In the genomic region with DNA sequence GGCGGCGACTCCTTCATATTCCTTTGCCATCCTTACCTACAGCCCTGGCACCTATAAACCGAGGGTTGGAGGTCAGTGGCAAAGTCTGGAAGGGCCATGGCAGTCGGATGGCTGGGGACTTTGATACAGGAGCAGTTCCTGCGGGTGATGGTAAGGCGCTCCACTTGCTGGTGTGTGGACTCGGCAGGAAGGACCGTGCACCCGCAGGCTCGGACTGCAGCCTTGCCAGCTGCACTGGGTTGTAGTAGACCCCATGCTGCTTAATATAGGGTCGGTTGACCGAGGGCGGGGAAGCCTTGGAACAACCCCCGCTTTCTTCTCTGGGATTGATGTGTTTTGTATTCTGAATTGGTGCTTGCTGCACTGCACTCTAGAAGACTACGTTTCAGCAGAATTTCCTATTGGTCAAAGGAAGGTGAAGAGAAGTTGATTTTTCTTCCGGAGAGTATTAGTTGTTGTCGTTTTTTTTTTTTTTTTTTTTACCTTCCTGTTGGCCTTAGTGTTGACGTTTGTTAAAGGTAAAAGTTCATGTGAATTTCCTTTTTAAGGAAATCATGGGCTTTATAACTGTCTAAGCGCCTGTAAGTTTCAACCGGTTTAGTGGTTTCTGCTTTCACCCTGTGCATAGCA, we compare ENCODE assay signal across 8 cellular contexts. TPM values are rescaled to one million over a fixed set of nuclear protein-coding genes. Genes with fewer than 3 reads are reported as not detected.
DNase-seq lines count a peak whose midpoint lies in the region; ATAC-seq, FAIRE-seq and TF ChIP-seq lines count a peak whose summit lies in the region.

No MANE protein-coding gene starts in this region.

- peaks cover 5% of the 10 kb centered on the region for H3K4me1 ChIP-seq in keratinocyte (ENCODE audit: control insufficient read depth, extremely low read depth, insufficient read depth, low read length)

- peak overlapping the region; percentile 100 for H2AFZ ChIP-seq in keratinocyte (ENCODE audit: control insufficient read depth, low read length)

- TF ChIP-seq CTCF in keratinocyte (optimal IDR thresholded peaks at IDR 0.05 in 1 of 3, IDR thresholded peaks at IDR 0.05 in 1 of 3, conservative IDR thresholded peaks at IDR 0.05 in 1 of 3; ENCODE audit: extremely low read depth in 1 of 3, insufficient read depth in 2 of 3, low read length in 3 of 3) = no peak

- H3K4me2 ChIP-seq in keratinocyte (ENCODE audit: control insufficient read depth, extremely low read depth, insufficient read depth, low read depth, low read length) = peak overlapping the region; percentile 87

- peak; percentile 19 for DNase-seq in DMS53 treated with DMSO at 0.1 percent for 48 hours (lab: John Stamatoyannopoulos, UW; ENCODE audit: unreplicated experiment)
- DNase-seq in HT-29 (ENCODE audit: low spot score) = peak; percentile 61
- DNase-seq in T-helper 1 cell = peak in 3 of 5 donors; percentile 3 to 42 (median 9)
- peak; percentile 32 for DNase-seq in central memory CD4-positive, alpha-beta T cell
- DNase-seq in keratinocyte (ENCODE audit: low read depth, low spot score) = no peak
- peak; percentile 6 to 10 for DNase-seq in stimulated activated CD4-positive, alpha-beta T cell treated with anti-CD3 and anti-CD28 coated beads, Interleukin-15, amount 100 ng/mL, for 1 hour (ENCODE audit: low read depth in 1 of 2, low spot score in 1 of 2)
- no peak for DNase-seq in GDM1 (lab: John Stamatoyannopoulos, UW)

- H3K9me3 ChIP-seq in keratinocyte (ENCODE audit: control insufficient read depth, low read depth, low read length) = no peaks in the 10 kb centered on the region

- H3K9ac ChIP-seq in keratinocyte (ENCODE audit: control insufficient read depth, extremely low read depth, insufficient read depth, low read length) = peak overlapping the region; percentile 82

- H3K27ac ChIP-seq in keratinocyte (ENCODE audit: control insufficient read depth, insufficient read depth, low read length) = peak overlapping the region; percentile 83

- no peaks in the 10 kb centered on the region for H3K27me3 ChIP-seq in keratinocyte (ENCODE audit: control insufficient read depth, extremely low read depth, insufficient read depth, low read length)

- peak overlapping the region; percentile 85 to 95 (median 87) for H3K4me3 ChIP-seq in keratinocyte (ENCODE audit: control insufficient read depth in 2 of 3, extremely low read depth in 1 of 3, insufficient read depth in 2 of 3, low read depth in 1 of 3, low read length in 3 of 3)

- ATAC-seq in GM21423 (IDR thresholded peaks at IDR 0.05; ENCODE audit: unreplicated experiment) = peak; percentile 41

- dilution Hi-C loops in keratinocyte (cut with MboI; ENCODE audit: extremely low pct_ligation_motif_present, low sequenced_read_pairs) = no loop called here

- FAIRE-seq in keratinocyte (lab: Jason Lieb, UNC) = no peak

- peaks cover 15% of the 10 kb centered on the region for H3K79me2 ChIP-seq in keratinocyte (ENCODE audit: control insufficient read depth, insufficient read depth, low read length)

- H3K36me3 ChIP-seq in keratinocyte (ENCODE audit: control insufficient read depth in 2 of 2, extremely low read depth in 1 of 2, insufficient read depth in 2 of 2, low read length in 2 of 2) = peaks cover 0 to 3% of the 10 kb centered on the region in 2 experiments

- no peaks in the 10 kb centered on the region for H4K20me1 ChIP-seq in keratinocyte (ENCODE audit: control insufficient read depth, extremely low read depth, insufficient read depth, low read length)

- no peaks in the 10 kb centered on the region for H3K9me1 ChIP-seq in keratinocyte (ENCODE audit: control insufficient read depth, extremely low read depth, insufficient read depth, low read length)

RNA-seq across cellular contexts. Expression of gene BLTP1, which starts 0.7 kb away (rescaled TPM):
- total RNA-seq in HT-29 (2014; rRNA removed; shearing (Covaris generic)) = 17.9 and 21.5 TPM in 2 replicates
- polyA plus RNA-seq in keratinocyte = 20.5 to 30.9 TPM (median 28.9 TPM) in 3 replicates
- 21.1 TPM for polyA plus RNA-seq in keratinocyte (2011; ENCODE audit: low read depth)
- 5.2 and 10.2 TPM in 2 replicates for polyA plus RNA-seq in keratinocyte (2011; cell fraction: cytosol; rRNA removed)
- 56.3 and 70.1 TPM in 2 replicates for polyA plus RNA-seq in keratinocyte (2011; cell fraction: nucleus; rRNA removed)
- 13.1 and 15.8 TPM in 2 replicates for polyA plus RNA-seq in keratinocyte (2012; ENCODE audit: low replicate concordance)
- polyA minus RNA-seq in keratinocyte = 31.0 to 152 TPM (median 103 TPM) in 3 replicates
- 13.2 TPM for polyA minus RNA-seq in keratinocyte (2011; cell fraction: cytosol; rRNA and poly(A)+ RNA removed)
- 179 and 310 TPM in 2 replicates for polyA minus RNA-seq in keratinocyte (2011; cell fraction: nucleus; rRNA and poly(A)+ RNA removed)

Comparison
In these comparisons a context has a peak if more than half of its experiments do, and no peak if none do; other contexts are left out.
1. DNase-seq: peak in DMS53 treated with DMSO at 0.1 percent for 48 hours (single experiment), HT-29 (single experiment), T-helper 1 cell (3 of 5), central memory CD4-positive, alpha-beta T cell (single experiment) and stimulated activated CD4-positive, alpha-beta T cell treated with anti-CD3 and anti-CD28 coated beads, Interleukin-15, amount 100 ng/mL, for 1 hour (2 of 2); none in keratinocyte (single experiment) and GDM1 (single experiment).